ENCODE assay signal across 9 cellular contexts in the genomic region with DNA sequence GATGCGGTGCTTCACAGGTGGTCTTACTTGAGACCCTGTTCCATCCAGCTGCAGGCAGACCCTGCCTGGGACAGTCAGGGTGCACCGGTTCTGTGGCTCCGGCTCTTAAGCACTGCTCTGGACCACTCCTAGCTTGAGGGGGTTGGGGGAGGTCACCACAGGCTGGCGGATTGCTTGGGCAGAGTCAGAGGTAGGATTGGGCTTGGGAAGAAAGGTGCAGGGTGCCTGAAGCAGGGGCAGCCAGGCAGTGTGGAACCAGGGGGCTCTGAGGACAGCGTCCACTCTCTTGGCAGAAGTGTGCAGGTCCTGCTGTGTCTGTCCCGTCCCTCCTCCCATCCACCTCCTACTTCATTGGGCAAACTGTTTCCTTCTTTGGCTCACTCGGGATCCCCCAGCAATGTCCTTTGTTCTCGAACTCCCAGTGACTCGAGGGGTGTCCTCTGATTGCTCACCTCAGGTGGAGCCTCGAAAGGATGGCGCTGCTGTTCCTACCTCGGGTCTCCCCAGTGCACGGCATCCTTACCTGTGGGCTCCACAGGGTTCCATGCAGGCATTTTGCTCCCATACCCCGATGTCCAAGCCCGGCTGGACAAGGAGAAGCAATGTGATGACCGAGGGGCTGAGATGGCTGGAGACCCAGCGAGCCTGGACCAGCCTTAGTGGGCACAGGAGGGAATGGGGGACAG. TPM values are rescaled to one million over a fixed set of nuclear protein-coding genes. Genes with fewer than 3 reads are reported as not detected.
DNase-seq lines count a peak whose midpoint lies in the region; ATAC-seq and TF ChIP-seq lines count a peak whose summit lies in the region.
"Had no signal": no experiment of that assay in that cellular context is flagged by ENCODE, and none has a peak within 500 bp of the region (broad histone marks: within the 10 kb centered on the region; RNA-seq: fewer than 3 reads in every experiment).

No MANE protein-coding gene starts in this region.

- H3K9ac ChIP-seq in BLaER1 (0 out of 2 replicates have a peak overlapping the region, but pooled peaks have one; percentile 82), MM.1S (ENCODE audit: low read length) (peak overlapping the region; percentile 96), duodenal mucosa (ENCODE audit: low read depth in 1 of 2, low read length in 2 of 2) (peak overlapping the region; percentile 95 to 98)

- H3K4me1 ChIP-seq in BLaER1 (peaks cover 83% of the 10 kb centered on the region), MM.1S (ENCODE audit: low read length) (peaks cover 42% of the 10 kb centered on the region), duodenal mucosa (ENCODE audit: control insufficient read depth in 1 of 2, insufficient read depth in 2 of 2, low read length in 2 of 2) (peaks cover 34 to 41% of the 10 kb centered on the region in 2 donors)

- H3K79me2 ChIP-seq in MM.1S (ENCODE audit: low read length): peaks cover 66% of the 10 kb centered on the region

- H3K9me3 ChIP-seq in BLaER1 (no peaks in the 10 kb centered on the region), MM.1S (replicated peaks; ENCODE audit: insufficient read depth, low read length) (no peaks in the 10 kb centered on the region), duodenal mucosa (ENCODE audit: control insufficient read depth in 1 of 2, low read length in 2 of 2) (no peaks in the 10 kb centered on the region)

- H3K4me3 ChIP-seq in BLaER1 (no peak overlapping the region; the same call in 1 of the 2 replicates), MM.1S (ENCODE audit: low read length) (peak overlapping the region; percentile 94), duodenal mucosa (ENCODE audit: low read depth in 1 of 2, low read length in 2 of 2) (peak overlapping the region; percentile 94 to 95)

- peaks cover 69% of the 10 kb centered on the region for H4K20me1 ChIP-seq in BLaER1
- H4K20me1 ChIP-seq in MM.1S (ENCODE audit: insufficient read depth, low read length): peaks cover 43% of the 10 kb centered on the region

- H3K27me3 Mint-ChIP-seq in nephron (ENCODE audit: low read depth): peaks cover 9% of the 10 kb centered on the region

- peaks cover 9% of the 10 kb centered on the region for H3K4me1 Mint-ChIP-seq in nephron

- no peaks in the 10 kb centered on the region for H3K36me3 Mint-ChIP-seq in nephron (ENCODE audit: low read depth)

- no peak overlapping the region for H2AFZ ChIP-seq in MM.1S (ENCODE audit: low read length)

- H3K36me3 ChIP-seq in BLaER1 (0 out of 2 replicates have a peak, but pooled peaks cover 9% of the 10 kb centered on the region), MM.1S (replicated peaks; ENCODE audit: insufficient read depth, low read length) (peaks cover 10% of the 10 kb centered on the region; the same call in 1 of the 2 replicates), duodenal mucosa (ENCODE audit: control insufficient read depth in 1 of 2, insufficient read depth in 2 of 2, low read length in 2 of 2) (peaks cover 4 to 13% of the 10 kb centered on the region in 2 donors)

- H3K27ac ChIP-seq in BLaER1: no peak overlapping the region
- peak overlapping the region; percentile 63; the same call in 1 of the 2 replicates for H3K27ac ChIP-seq in MM.1S (ENCODE audit: low read length)
- H3K27ac ChIP-seq in duodenal mucosa (ENCODE audit: low read depth, low read length): no peak overlapping the region

- H3K9me3 Mint-ChIP-seq in nephron: no peaks in the 10 kb centered on the region

- H3K27me3 ChIP-seq in BLaER1 (peaks cover 17% of the 10 kb centered on the region; the same call in 1 of the 2 replicates), MM.1S (replicated peaks; ENCODE audit: insufficient read depth, low read length) (no peaks in the 10 kb centered on the region), duodenal mucosa (ENCODE audit: control insufficient read depth in 1 of 2, insufficient read depth in 2 of 2, low read length in 2 of 2) (no peaks in the 10 kb centered on the region)

- H3K4me2 ChIP-seq in BLaER1: peak overlapping the region; percentile 99
- H3K4me2 ChIP-seq in MM.1S (ENCODE audit: low read depth, low read length): peak overlapping the region; percentile 87

- DNase-seq in MM.1S (no peak), dermis blood vessel endothelial cell (no peak), GM10266 (ENCODE audit: extremely low spot score) (no peak), Ammon's horn (ENCODE audit: low spot score) (no peak)
- DNase-seq: stimulated activated CD4-positive, alpha-beta T cell treated with anti-CD3 and anti-CD28 coated beads, Interleukin-4, amount 100 ng/mL, for 24 hours had no signal

- peak overlapping the region in 2 of 3 experiments; percentile 19 to 31 for H3K27ac Mint-ChIP-seq in nephron

- ATAC-seq in GM19395 (IDR thresholded peaks at IDR 0.05; ENCODE audit: unreplicated experiment): no peak

- H3K4me3 Mint-ChIP-seq in nephron: peak overlapping the region; percentile 79 to 83 (median 82)

- peaks cover 29% of the 10 kb centered on the region for H3F3A ChIP-seq in MM.1S (ENCODE audit: insufficient read depth, low read length)

- no peaks in the 10 kb centered on the region for H3K9me2 ChIP-seq in MM.1S (replicated peaks; ENCODE audit: insufficient read depth, low read length)

- TF ChIP-seq CTCF in MM.1S (IDR thresholded peaks at IDR 0.05; ENCODE audit: low read length): no peak
- no peak for TF ChIP-seq CTCF in nephron (IDR thresholded peaks at IDR 0.05; ENCODE audit: unreplicated experiment in 3 of 3)
- TF ChIP-seq CTCF in GM10266 (IDR thresholded peaks at IDR 0.05; ENCODE audit: control insufficient read depth, insufficient read depth, low read depth, missing control alignments): no peak

RNA-seq across cellular contexts. Expression of gene PDXK, which starts 1.8 kb away (rescaled TPM):
- 47.0 and 87.4 TPM in 2 replicates for total RNA-seq in dermis blood vessel endothelial cell

RNA-seq across cellular contexts. Expression of gene CSTB, which starts 55.4 kb away (rescaled TPM):
- total RNA-seq in dermis blood vessel endothelial cell: 6.3 and 8.5 TPM in 2 replicates
